Comparison of ENCODE assay signal across 18 cellular contexts in the genomic region with DNA sequence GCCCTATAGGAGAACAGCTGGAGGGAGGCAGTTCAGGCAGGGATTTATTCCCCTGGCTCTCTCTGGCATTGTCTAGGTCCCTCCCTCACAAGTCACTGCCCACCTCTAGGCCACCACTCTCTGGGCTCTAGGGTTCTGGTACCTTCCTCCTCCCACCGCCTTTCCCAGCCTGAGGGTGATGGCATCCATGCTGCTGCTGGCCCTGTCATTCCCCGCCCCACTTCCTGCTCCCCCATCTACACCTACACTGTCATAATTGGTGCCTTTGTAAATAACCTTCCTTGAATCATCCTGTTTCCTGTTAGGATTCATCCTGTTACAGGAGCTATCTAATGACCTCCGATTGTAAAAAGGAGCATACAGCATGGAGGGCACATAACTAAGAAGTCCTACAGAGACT.
DNase-seq lines count a peak whose midpoint lies in the region; ATAC-seq and TF ChIP-seq lines count a peak whose summit lies in the region.
"Had no signal": no experiment of that assay in that cellular context is flagged by ENCODE, and none has a peak within 500 bp of the region (broad histone marks: within the 10 kb centered on the region; RNA-seq: fewer than 3 reads in every experiment).

No MANE protein-coding gene starts in this region.

- H3K27me3 ChIP-seq in Caco-2 (replicated peaks; ENCODE audit: control insufficient read depth, insufficient read depth, low read length): no peaks in the 10 kb centered on the region
- H3K27me3 ChIP-seq in H7 (ENCODE audit: control insufficient read depth, insufficient read depth, low read length): no peaks in the 10 kb centered on the region
- H3K27me3 ChIP-seq: BE2C had no signal

- H3K36me3 ChIP-seq in Caco-2 (ENCODE audit: control insufficient read depth, insufficient read depth, low read length) (no peaks in the 10 kb centered on the region), H7 (replicated peaks; ENCODE audit: control insufficient read depth, insufficient read depth, low read length) (no peaks in the 10 kb centered on the region)
- H3K36me3 ChIP-seq: BE2C, HAP-1 had no signal

- no peaks in the 10 kb centered on the region for H3K27me3 Mint-ChIP-seq in Caco-2 (ENCODE audit: insufficient read depth, unreplicated experiment)
- H3K27me3 Mint-ChIP-seq in activated CD4-positive, alpha-beta T cell treated with anti-CD3 and anti-CD28 coated beads for 36 hours: peaks cover 1% of the 10 kb centered on the region
- H3K27me3 Mint-ChIP-seq: CD4-positive, alpha-beta memory T cell; IgD-negative memory B cell had no signal

- no peak overlapping the region for H3K4me3 ChIP-seq in Caco-2 (ENCODE audit: low read depth, low read length)
- no peak overlapping the region for H3K4me3 ChIP-seq in H7 (ENCODE audit: insufficient read depth, low read depth, low read length)
- H3K4me3 ChIP-seq: A549, HAP-1 had no signal

- TF ChIP-seq CTCF in Caco-2 (IDR thresholded peaks at IDR 0.05; ENCODE audit: insufficient read depth in 1 of 2, low read depth in 1 of 2, low read length in 1 of 2, severe bottlenecking in 1 of 2, unreplicated experiment in 1 of 2): no peak

- H3K9me3 ChIP-seq in Caco-2: peaks cover 20% of the 10 kb centered on the region
- H3K9me3 ChIP-seq: A549, BE2C had no signal

- peaks cover 41% of the 10 kb centered on the region for H3K4me1 ChIP-seq in Caco-2
- H3K4me1 ChIP-seq: A549, HAP-1 had no signal

- no peaks in the 10 kb centered on the region for H3K36me3 Mint-ChIP-seq in Caco-2 (ENCODE audit: insufficient read depth, unreplicated experiment)
- H3K36me3 Mint-ChIP-seq in activated CD4-positive, alpha-beta T cell treated with anti-CD3 and anti-CD28 coated beads for 36 hours (ENCODE audit: low read depth): no peaks in the 10 kb centered on the region
- H3K36me3 Mint-ChIP-seq: CD4-positive, alpha-beta memory T cell had no signal

- H3K27ac Mint-ChIP-seq in Caco-2 (ENCODE audit: unreplicated experiment): peak overlapping the region; percentile 27
- H3K27ac Mint-ChIP-seq in activated CD4-positive, alpha-beta T cell treated with anti-CD3 and anti-CD28 coated beads for 36 hours: no peak overlapping the region
- H3K27ac Mint-ChIP-seq: CD4-positive, alpha-beta memory T cell; HFFc6; IgD-negative memory B cell had no signal

- CTCF ChIA-PET in Caco-2 (lab: Charles Lee): no interaction called here
- CTCF ChIA-PET in activated CD4-positive, alpha-beta T cell treated with anti-CD3 and anti-CD28 coated beads for 36 hours (lab: Charles Lee): no interaction called here

- peak; percentile 67 for ATAC-seq in left colon
- ATAC-seq in activated CD4-positive, alpha-beta T cell treated with anti-CD3 and anti-CD28 coated beads for 36 hours: no peak
- ATAC-seq: A549 had no signal

- DNase-seq in COLO668 (lab: John Stamatoyannopoulos, UW; ENCODE audit: unreplicated experiment) (peak; percentile 33), Caco-2 (no peak), NCI-H69 (lab: John Stamatoyannopoulos, UW) (peak; percentile 77), left colon (no peak), H7 (no peak)
- DNase-seq in stimulated activated CD8-positive, alpha-beta memory T cell treated with anti-CD3 and anti-CD28 coated beads, Interleukin-4, amount 100 ng/mL, for 48 hours: no peak
- DNase-seq in activated CD4-positive, alpha-beta T cell treated with anti-CD3 and anti-CD28 coated beads for 36 hours: no peak
- no peak for DNase-seq in activated T-cell treated with anti-CD3 and anti-CD28 coated beads, Interleukin-2, amount 50 U/mL, for 1 hour
- DNase-seq: BE2C; CD4-positive, alpha-beta memory T cell; DND-41; GDM1; GOT3; HFFc6; KG1 had no signal

- POLR2A ChIA-PET in Caco-2 (lab: Charles Lee): no interaction called here
- POLR2A ChIA-PET in activated CD4-positive, alpha-beta T cell treated with anti-CD3 and anti-CD28 coated beads for 36 hours (lab: Charles Lee): no interaction called here

- peaks cover 40% of the 10 kb centered on the region for H3K9me3 Mint-ChIP-seq in Caco-2 (ENCODE audit: unreplicated experiment)
- peaks cover 11% of the 10 kb centered on the region for H3K9me3 Mint-ChIP-seq in activated CD4-positive, alpha-beta T cell treated with anti-CD3 and anti-CD28 coated beads for 36 hours (ENCODE audit: low read depth)

- no TSS peak for BruUV-seq in Caco-2 (replicated peaks; lab: Mats Ljungman, UMichigan)

- H3K4me1 Mint-ChIP-seq in Caco-2 (ENCODE audit: low read depth, unreplicated experiment): peaks cover 34% of the 10 kb centered on the region
- no peaks in the 10 kb centered on the region for H3K4me1 Mint-ChIP-seq in activated CD4-positive, alpha-beta T cell treated with anti-CD3 and anti-CD28 coated beads for 36 hours
- H3K4me1 Mint-ChIP-seq: CD4-positive, alpha-beta memory T cell; IgD-negative memory B cell had no signal

- no peak overlapping the region for H3K4me3 Mint-ChIP-seq in Caco-2 (ENCODE audit: unreplicated experiment)
- no peak overlapping the region for H3K4me3 Mint-ChIP-seq in activated CD4-positive, alpha-beta T cell treated with anti-CD3 and anti-CD28 coated beads for 36 hours
- H3K4me3 Mint-ChIP-seq: CD4-positive, alpha-beta memory T cell; HFFc6; IgD-negative memory B cell had no signal

- intact Hi-C loops in Caco-2 (cut with micrococcal nuclease; ENCODE audit: unreplicated experiment) (no loop called here), left colon (cut with DNase I, micrococcal nuclease) (no loop called here)
- intact Hi-C loops in activated CD4-positive, alpha-beta T cell treated with anti-CD3 and anti-CD28 coated beads for 36 hours (cut with DNase I, micrococcal nuclease): no loop called here

Comparison
In these comparisons a context has a peak if more than half of its experiments do, and no peak if none do; other contexts are left out.
1. DNase-seq: peak in COLO668 (single experiment) and NCI-H69 (single experiment); none in Caco-2 (0 of 2), left colon (0 of 2), stimulated activated CD8-positive, alpha-beta memory T cell treated with anti-CD3 and anti-CD28 coated beads, Interleukin-4, amount 100 ng/mL, for 48 hours (single experiment), H7 (single experiment), activated CD4-positive, alpha-beta T cell treated with anti-CD3 and anti-CD28 coated beads for 36 hours (single experiment) and activated T-cell treated with anti-CD3 and anti-CD28 coated beads, Interleukin-2, amount 50 U/mL, for 1 hour (single experiment).